Comparison of ENCODE assay signal across 12 cellular contexts in the genomic region with DNA sequence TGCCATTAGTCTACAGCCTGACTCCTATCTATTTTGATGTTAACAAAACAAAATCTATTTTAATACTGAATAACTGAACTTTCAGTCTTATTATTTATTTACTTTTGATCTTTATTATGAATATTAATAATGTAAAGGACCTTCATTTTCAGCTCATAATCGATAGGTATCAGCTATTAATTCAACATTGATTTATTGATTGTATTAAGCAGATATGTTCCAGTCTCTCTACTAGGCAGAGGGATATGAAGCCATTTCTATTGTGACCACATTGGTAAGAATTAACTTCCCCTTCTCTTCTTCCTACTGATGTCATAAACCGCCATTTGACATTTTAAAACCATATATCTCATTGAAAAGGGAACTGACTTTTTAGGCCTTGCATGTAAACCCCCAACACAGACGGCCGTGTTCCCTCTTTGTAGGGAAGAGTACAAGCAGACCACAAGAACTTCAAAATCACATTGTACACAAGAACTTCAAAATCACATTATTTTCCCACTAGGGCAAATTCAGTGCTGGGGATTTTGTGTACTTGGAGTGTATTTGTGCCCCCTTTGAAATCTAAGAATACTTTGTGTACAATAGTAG.
DNase-seq lines count a peak whose midpoint lies in the region; ATAC-seq and TF ChIP-seq lines count a peak whose summit lies in the region.
"Had no signal": no experiment of that assay in that cellular context is flagged by ENCODE, and none has a peak within 500 bp of the region (broad histone marks: within the 10 kb centered on the region; RNA-seq: fewer than 3 reads in every experiment).

No MANE protein-coding gene starts in this region.

- peak overlapping the region; percentile 68 for H3K27ac ChIP-seq in neutrophil
- H3K27ac ChIP-seq in hepatocyte: no peak overlapping the region
- H3K27ac ChIP-seq: Peyer's patch, tibial nerve had no signal

- H3K27me3 ChIP-seq in neutrophil (no peaks in the 10 kb centered on the region), hepatocyte (no peaks in the 10 kb centered on the region)
- H3K27me3 ChIP-seq: Peyer's patch, tibial nerve had no signal

- 89% methylated on average over 4 of the region's 4 CpGs for WGBS in hepatocyte (ENCODE audit: low lambda C conversion rate, missing lambda C conversion rate)

- H3K79me2 ChIP-seq in hepatocyte: no peaks in the 10 kb centered on the region

- H3K4me3 ChIP-seq in neutrophil (ENCODE audit: low read depth in 1 of 2, low read length in 1 of 2) (no peak overlapping the region), hepatocyte (no peak overlapping the region)
- H3K4me3 ChIP-seq: Peyer's patch, tibial nerve had no signal

- TF ChIP-seq POLR2A in erythroblast (IDR thresholded peaks at IDR 0.05; ENCODE audit: low read length): no peak

- H4K20me1 ChIP-seq in hepatocyte (ENCODE audit: insufficient read depth, poor library complexity, severe bottlenecking): no peaks in the 10 kb centered on the region

- H3K36me3 ChIP-seq in neutrophil (no peaks in the 10 kb centered on the region), hepatocyte (replicated peaks; ENCODE audit: insufficient read depth, low read depth) (no peaks in the 10 kb centered on the region)
- H3K36me3 ChIP-seq: Peyer's patch, tibial nerve had no signal

- TF ChIP-seq CTCF in neutrophil (IDR thresholded peaks at IDR 0.05): no peak
- TF ChIP-seq CTCF in hepatocyte (IDR thresholded peaks at IDR 0.05; ENCODE audit: poor library complexity): no peak

- H2AFZ ChIP-seq in hepatocyte: no peak overlapping the region

- H3K9me3 ChIP-seq in neutrophil (no peaks in the 10 kb centered on the region), hepatocyte (ENCODE audit: low read depth) (no peaks in the 10 kb centered on the region)
- H3K9me3 ChIP-seq: Peyer's patch, tibial nerve had no signal

- DNase-seq in NAMALWA (ENCODE audit: low spot score): peak; percentile 4
- no peak for DNase-seq in hepatocyte (ENCODE audit: low spot score)
- DNase-seq in erythroblast (lab: John Stamatoyannopoulos, UW): no peak
- DNase-seq in DMS79 treated with DMSO at 0.1 percent for 48 hours (lab: John Stamatoyannopoulos, UW): no peak
- DNase-seq in iPS-NIHi7 (ENCODE audit: extremely low spot score): no peak
- DNase-seq: activated naive CD8-positive, alpha-beta T cell treated with anti-CD3 and anti-CD28 coated beads, Interleukin-2, amount 10 ng/mL, durations not matched to agents 7 days and 5 days; NCI-H1092; Peyer's patch had no signal

- peak; percentile 92 for ATAC-seq in GM18907 (IDR thresholded peaks at IDR 0.05; ENCODE audit: unreplicated experiment)
- ATAC-seq in HG02798 (IDR thresholded peaks at IDR 0.05; ENCODE audit: poor library complexity, unreplicated experiment): peak; percentile 57

- H3K4me1 ChIP-seq in neutrophil (ENCODE audit: control insufficient read depth in 1 of 2, insufficient read depth in 1 of 2, low read depth in 1 of 2, low read length in 1 of 2): peaks cover 35 to 49% of the 10 kb centered on the region in 2 experiments
- H3K4me1 ChIP-seq in hepatocyte (ENCODE audit: insufficient read depth): peaks cover 4% of the 10 kb centered on the region
- H3K4me1 ChIP-seq: Peyer's patch, tibial nerve had no signal

- H3K4me2 ChIP-seq in hepatocyte: no peak overlapping the region

- H3K9me2 ChIP-seq in hepatocyte (replicated peaks; ENCODE audit: insufficient read depth): no peaks in the 10 kb centered on the region
